ENCODE assay signal across 22 cellular contexts in the genomic region with DNA sequence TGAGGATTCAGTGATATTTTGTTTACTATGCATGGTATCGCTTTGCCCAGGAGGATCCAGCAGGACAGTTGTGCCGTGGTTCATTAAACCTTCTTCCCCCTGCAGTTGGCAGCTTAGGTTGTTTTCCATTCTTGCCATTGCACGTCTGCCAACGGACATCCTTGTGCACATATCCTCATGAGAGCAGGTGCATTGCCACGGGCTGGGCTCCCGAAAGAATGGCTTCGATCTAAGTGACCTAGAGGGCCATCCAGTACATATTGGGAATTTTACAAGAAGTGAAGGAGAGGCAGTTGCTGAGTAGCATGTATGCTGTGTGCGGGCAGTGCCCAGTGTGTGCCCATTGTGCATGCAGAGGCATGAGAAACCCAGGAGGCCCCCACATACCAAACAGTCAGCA. TPM values are rescaled to one million over a fixed set of nuclear protein-coding genes. Genes with fewer than 3 reads are reported as not detected.
A peak's percentile ranks its signal among the peaks of the same experiment; 100 is the strongest.
DNase-seq lines count a peak whose midpoint lies in the region; ATAC-seq and TF ChIP-seq lines count a peak whose summit lies in the region.
"Had no signal": no experiment of that assay in that cellular context is flagged by ENCODE, and none has a peak within 500 bp of the region (broad histone marks: within the 10 kb centered on the region; RNA-seq: fewer than 3 reads in every experiment).

No MANE protein-coding gene starts in this region.

- intact Hi-C loops in CD14-positive monocyte (cut with micrococcal nuclease), result no loop called here
- intact Hi-C loops in CD8-positive, alpha-beta T cell (cut with DNase I, micrococcal nuclease), result no loop called here
- intact Hi-C loops in dendritic cell treated with granulocyte-macrophage colony-stimulating factor and Interleukin-4, amounts not matched to agents 40 ng/mL and 50 ng/mL, for 4 days (cut with micrococcal nuclease), result no loop called here

- no peak overlapping the region for H3K27ac ChIP-seq in CD8-positive, alpha-beta T cell (ENCODE audit: low read depth, low read length)
- H3K27ac ChIP-seq in neutrophil, result peak overlapping the region; percentile 82
- H3K27ac ChIP-seq: KMS-11 had no signal

- H3K4me3 ChIP-seq in CD8-positive, alpha-beta T cell (ENCODE audit: low read depth, low read length), result no peak overlapping the region
- H3K4me3 ChIP-seq in neutrophil (ENCODE audit: low read depth in 1 of 2, low read length in 1 of 2), result no peak overlapping the region

- H3K36me3 ChIP-seq in CD8-positive, alpha-beta T cell (ENCODE audit: insufficient read depth, low read length), result peaks cover 4% of the 10 kb centered on the region
- H3K36me3 ChIP-seq in neutrophil, result peaks cover 27% of the 10 kb centered on the region
- H3K36me3 ChIP-seq: BE2C had no signal

- no peaks in the 10 kb centered on the region for H3K27me3 ChIP-seq in CD8-positive, alpha-beta T cell (ENCODE audit: insufficient read depth, low read length)
- no peaks in the 10 kb centered on the region for H3K27me3 ChIP-seq in neutrophil

- DNase-seq in CD14-positive monocyte (ENCODE audit: low spot score), result no peak
- DNase-seq in CD8-positive, alpha-beta T cell, result no peak
- DNase-seq in NCI-H2196 (lab: John Stamatoyannopoulos, UW; ENCODE audit: unreplicated experiment), result no peak
- no peak for DNase-seq in omental fat pad (ENCODE audit: low spot score)
- DNase-seq: BE2C, COR-L47, DMS153, EL, H7, NCI-H1092 treated with DMSO at 0.1 percent for 48 hours, NCI-H1694 treated with DMSO at 0.1 percent for 48 hours, NCI-H2171, NCI-H524 had no signal

- no peak for TF ChIP-seq POLR2A in GM18505 (IDR thresholded peaks at IDR 0.05; ENCODE audit: borderline replicate concordance, extremely low read depth, insufficient read depth, insufficient read length)

- no peaks in the 10 kb centered on the region for H3K9me3 ChIP-seq in CD8-positive, alpha-beta T cell (ENCODE audit: low read length)
- no peaks in the 10 kb centered on the region for H3K9me3 ChIP-seq in neutrophil

- POLR2A ChIA-PET in CD8-positive, alpha-beta T cell (lab: Charles Lee), result no interaction called here

- peaks cover 51 to 66% of the 10 kb centered on the region in 2 donors for H3K36me3 Mint-ChIP-seq in CD14-positive monocyte
- H3K36me3 Mint-ChIP-seq in CD8-positive, alpha-beta T cell, result peaks cover 41% of the 10 kb centered on the region
- peaks cover 69% of the 10 kb centered on the region for H3K36me3 Mint-ChIP-seq in dendritic cell treated with granulocyte-macrophage colony-stimulating factor and Interleukin-4, amounts not matched to agents 40 ng/mL and 50 ng/mL, for 4 days (ENCODE audit: low read depth)

- no peaks in the 10 kb centered on the region for H3K9me3 Mint-ChIP-seq in CD14-positive monocyte
- no peaks in the 10 kb centered on the region for H3K9me3 Mint-ChIP-seq in CD8-positive, alpha-beta T cell
- H3K9me3 Mint-ChIP-seq in dendritic cell treated with granulocyte-macrophage colony-stimulating factor and Interleukin-4, amounts not matched to agents 40 ng/mL and 50 ng/mL, for 4 days, result no peaks in the 10 kb centered on the region

- peaks cover 78% of the 10 kb centered on the region for H3K4me1 Mint-ChIP-seq in CD14-positive monocyte
- peaks cover 46% of the 10 kb centered on the region for H3K4me1 Mint-ChIP-seq in CD8-positive, alpha-beta T cell (ENCODE audit: low read depth)
- peaks cover 69% of the 10 kb centered on the region for H3K4me1 Mint-ChIP-seq in dendritic cell treated with granulocyte-macrophage colony-stimulating factor and Interleukin-4, amounts not matched to agents 40 ng/mL and 50 ng/mL, for 4 days (ENCODE audit: low read depth)

- CTCF ChIA-PET in CD8-positive, alpha-beta T cell (lab: Charles Lee), result interaction anchor here (1.0 to 2.7 kb wide), 2 partner anchors 17 to 146 kb away, joined by 3 to 14 read pairs; no protein-coding TSS in a partner anchor

- H3K27me3 Mint-ChIP-seq in CD14-positive monocyte (ENCODE audit: low read depth in 3 of 3), result peaks cover 0 to 1% (median 0%) of the 10 kb centered on the region in 3 donors
- no peaks in the 10 kb centered on the region for H3K27me3 Mint-ChIP-seq in CD8-positive, alpha-beta T cell (ENCODE audit: low read depth)
- H3K27me3 Mint-ChIP-seq in dendritic cell treated with granulocyte-macrophage colony-stimulating factor and Interleukin-4, amounts not matched to agents 40 ng/mL and 50 ng/mL, for 4 days, result no peaks in the 10 kb centered on the region

- peaks cover 17% of the 10 kb centered on the region for H3K4me1 ChIP-seq in CD8-positive, alpha-beta T cell (ENCODE audit: insufficient read depth, low read length)
- H3K4me1 ChIP-seq in neutrophil (ENCODE audit: control insufficient read depth in 1 of 2, insufficient read depth in 1 of 2, low read depth in 1 of 2, low read length in 1 of 2), result peaks cover 70 to 77% of the 10 kb centered on the region in 2 experiments
- H3K4me1 ChIP-seq: BE2C had no signal

- peak overlapping the region; percentile 60 to 84 (median 77) for H3K27ac Mint-ChIP-seq in CD14-positive monocyte
- peak overlapping the region; percentile 34 for H3K27ac Mint-ChIP-seq in CD8-positive, alpha-beta T cell
- H3K27ac Mint-ChIP-seq in dendritic cell treated with granulocyte-macrophage colony-stimulating factor and Interleukin-4, amounts not matched to agents 40 ng/mL and 50 ng/mL, for 4 days, result peak overlapping the region; percentile 47

- no peak overlapping the region for H3K4me3 Mint-ChIP-seq in CD14-positive monocyte
- H3K4me3 Mint-ChIP-seq in CD8-positive, alpha-beta T cell, result no peak overlapping the region
- no peak overlapping the region for H3K4me3 Mint-ChIP-seq in dendritic cell treated with granulocyte-macrophage colony-stimulating factor and Interleukin-4, amounts not matched to agents 40 ng/mL and 50 ng/mL, for 4 days

- no peak for ATAC-seq in CD8-positive, alpha-beta T cell
- ATAC-seq in GM18505 (IDR thresholded peaks at IDR 0.05; ENCODE audit: unreplicated experiment) (no peak), omental fat pad (ENCODE audit: low FRiP score) (no peak), GM21737 (IDR thresholded peaks at IDR 0.05; ENCODE audit: unreplicated experiment) (no peak)
- ATAC-seq: HepG2 had no signal

- TF ChIP-seq CTCF in CD14-positive monocyte (IDR thresholded peaks at IDR 0.05), result no peak
- no peak for TF ChIP-seq CTCF in CD8-positive, alpha-beta T cell (IDR thresholded peaks at IDR 0.05)
- TF ChIP-seq CTCF in neutrophil (IDR thresholded peaks at IDR 0.05), result no peak
- TF ChIP-seq CTCF in omental fat pad (IDR thresholded peaks at IDR 0.05), result no peak

RNA-seq across cellular contexts. Expression of a gene that starts 22.1 kb away (rescaled TPM):
- 10 to 100 TPM; 10.6 to 25.5 TPM for polyA plus RNA-seq in CD14-positive monocyte
- 1 to 10 TPM; 1.4 to 1.6 TPM for total RNA-seq in CD8-positive, alpha-beta T cell
- 10 to 100 TPM in 2 of 4 donors, 1 to 10 TPM in 2; 2.9 to 22.6 (median 10.4) TPM for total RNA-seq in omental fat pad
- total RNA-seq: HepG2, MCF 10A, OCI-LY7 had no signal
- polyA plus RNA-seq: AG04450, HepG2 had no signal
